Comparison of ENCODE assay signal across 8 cellular contexts in genomic region chr6:32664827-32665362, GRCh38. TPM values are rescaled to one million over a fixed set of nuclear protein-coding genes. Genes with fewer than 3 reads are reported as not detected.
DNase-seq lines count a peak whose midpoint lies in the region; ATAC-seq and TF ChIP-seq lines count a peak whose summit lies in the region.

No MANE protein-coding gene starts in this region.

- H2AFZ ChIP-seq in neuronal stem cell (ENCODE audit: low read length): no peak overlapping the region

- H3K36me3 ChIP-seq in GM06990 (ENCODE audit: control insufficient read depth, insufficient read depth, low read length): peaks cover 11% of the 10 kb centered on the region
- H3K36me3 ChIP-seq in neuronal stem cell (replicated peaks in 1 of 2; ENCODE audit: control insufficient read depth in 2 of 2, insufficient read depth in 2 of 2, low read length in 2 of 2): no peaks in the 10 kb centered on the region

- H3K4me3 Mint-ChIP-seq in T-helper 1 cell treated with Interleukin-12 subunit alpha and Interleukin-12 subunit beta and Interleukin-4 antibody, amounts not matched to agents 30 μg/mL and 1 μg/mL, for 36 hours: peak overlapping the region; percentile 85

- no peak overlapping the region for H3K18ac ChIP-seq in neuronal stem cell (ENCODE audit: low read length)

- H4K8ac ChIP-seq in neuronal stem cell (ENCODE audit: low read depth, low read length): no peak overlapping the region

- TF ChIP-seq CTCF in GM06990 (IDR thresholded peaks at IDR 0.05; ENCODE audit: insufficient read depth, low read length, poor library complexity, severe bottlenecking) (peak; percentile 7), coronary artery (IDR thresholded peaks at IDR 0.05) (no peak)

- peaks cover 46% of the 10 kb centered on the region for H3K27me3 Mint-ChIP-seq in T-helper 1 cell treated with Interleukin-12 subunit alpha and Interleukin-12 subunit beta and Interleukin-4 antibody, amounts not matched to agents 30 μg/mL and 1 μg/mL, for 36 hours (ENCODE audit: low read depth)

- H3K4me3 ChIP-seq in GM06990 (replicated peaks; ENCODE audit: low read depth, low read length) (peak overlapping the region; percentile 81), coronary artery (peak overlapping the region; percentile 47), neuronal stem cell (ENCODE audit: low read length in 2 of 2) (no peak overlapping the region)

- no peaks in the 10 kb centered on the region for H3K4me1 ChIP-seq in neuronal stem cell (ENCODE audit: control insufficient read depth in 2 of 2, insufficient read depth in 1 of 2, low read depth in 1 of 2, low read length in 2 of 2)

- H3K14ac ChIP-seq in neuronal stem cell (ENCODE audit: low read length): no peak overlapping the region

- ATAC-seq in GM21528 (IDR thresholded peaks at IDR 0.05; ENCODE audit: low FRiP score, unreplicated experiment) (no peak), HG02884 (IDR thresholded peaks at IDR 0.05; ENCODE audit: unreplicated experiment) (no peak)

- no peak overlapping the region for H2AK5ac ChIP-seq in neuronal stem cell (ENCODE audit: low read depth, low read length)

- no peak overlapping the region for H3K4ac ChIP-seq in neuronal stem cell (ENCODE audit: low read length)

- no peak overlapping the region for H3K9ac ChIP-seq in neuronal stem cell (ENCODE audit: low read depth, low read length, poor library complexity)

- H3K36me3 Mint-ChIP-seq in T-helper 1 cell treated with Interleukin-12 subunit alpha and Interleukin-12 subunit beta and Interleukin-4 antibody, amounts not matched to agents 30 μg/mL and 1 μg/mL, for 36 hours (ENCODE audit: low read depth): peaks cover 22% of the 10 kb centered on the region

- H4K91ac ChIP-seq in neuronal stem cell (ENCODE audit: low read depth, low read length, poor library complexity): no peak overlapping the region

- H3K23ac ChIP-seq in neuronal stem cell (ENCODE audit: low read depth, low read length, poor library complexity): no peak overlapping the region

- peak overlapping the region; percentile 85 for H3K27ac Mint-ChIP-seq in T-helper 1 cell treated with Interleukin-12 subunit alpha and Interleukin-12 subunit beta and Interleukin-4 antibody, amounts not matched to agents 30 μg/mL and 1 μg/mL, for 36 hours

- no peak overlapping the region for H2BK15ac ChIP-seq in neuronal stem cell (ENCODE audit: low read length)

- no peak overlapping the region for H2BK120ac ChIP-seq in neuronal stem cell (ENCODE audit: low read depth, low read length)

- no peaks in the 10 kb centered on the region for H3K9me3 Mint-ChIP-seq in T-helper 1 cell treated with Interleukin-12 subunit alpha and Interleukin-12 subunit beta and Interleukin-4 antibody, amounts not matched to agents 30 μg/mL and 1 μg/mL, for 36 hours

- peaks cover 48% of the 10 kb centered on the region for H3K4me1 Mint-ChIP-seq in T-helper 1 cell treated with Interleukin-12 subunit alpha and Interleukin-12 subunit beta and Interleukin-4 antibody, amounts not matched to agents 30 μg/mL and 1 μg/mL, for 36 hours (ENCODE audit: low read depth)

- H3K27me3 ChIP-seq in GM06990 (replicated peaks; ENCODE audit: control insufficient read depth, insufficient read depth, low read length) (no peaks in the 10 kb centered on the region), neuronal stem cell (ENCODE audit: control insufficient read depth in 3 of 3, insufficient read depth in 3 of 3, low read depth in 1 of 3, low read length in 3 of 3) (peaks cover 0 to 47% (median 3%) of the 10 kb centered on the region in 3 experiments)

- H2BK5ac ChIP-seq in neuronal stem cell (ENCODE audit: low read length): no peak overlapping the region

- H3K27ac ChIP-seq in coronary artery (no peak overlapping the region), neuronal stem cell (replicated peaks; ENCODE audit: low read length) (no peak overlapping the region)

- DNase-seq in GM06990 (ENCODE audit: extremely low read depth, insufficient read length) (peak; percentile 87), coronary artery (ENCODE audit: low spot score) (no peak), neuronal stem cell (ENCODE audit: low spot score) (no peak), OCI-M2 (lab: John Stamatoyannopoulos, UW; ENCODE audit: unreplicated experiment) (no peak), occipital lobe (lab: John Stamatoyannopoulos, UW) (no peak)

- no peaks in the 10 kb centered on the region for H3K9me3 ChIP-seq in neuronal stem cell (replicated peaks in 1 of 2; ENCODE audit: control insufficient read depth in 2 of 2, insufficient read depth in 1 of 2, low read depth in 1 of 2, low read length in 2 of 2)

- H2BK12ac ChIP-seq in neuronal stem cell (ENCODE audit: low read length): no peak overlapping the region

- H3K4me2 ChIP-seq in neuronal stem cell (ENCODE audit: insufficient read depth, low read length, poor library complexity, severe bottlenecking): peak overlapping the region; percentile 11

- no CpG with 5 or more reads among the region's 47 CpGs for WGBS in neuronal stem cell (ENCODE audit: extremely low coverage in 2 of 2, insufficient read length in 2 of 2, insufficient replicate concordance in 1 of 2), 2 donors

- H3K79me1 ChIP-seq in neuronal stem cell (ENCODE audit: low read depth, low read length): no peaks in the 10 kb centered on the region

RNA-seq across cellular contexts. Expression of gene HLA-DQB1, which starts 1.6 kb away (rescaled TPM):
- polyA plus RNA-seq in neuronal stem cell (2013, experiment 1 of 2): 0.63 TPM
- 0.69 TPM for polyA plus RNA-seq in neuronal stem cell (2013, experiment 2 of 2)
- 0.16 TPM for total RNA-seq in occipital lobe

RNA-seq across cellular contexts. Expression of gene HLA-DQA1, which starts 27.7 kb away (rescaled TPM):
- 0.01 TPM for polyA plus RNA-seq in neuronal stem cell (2013, experiment 1 of 2)
- polyA plus RNA-seq in neuronal stem cell (2013, experiment 2 of 2): not detected
- total RNA-seq in occipital lobe: 0.16 TPM

Comparison
In these comparisons a context has a peak if more than half of its experiments do, and no peak if none do; other contexts are left out.
1. H3K4me3 ChIP-seq: peak in GM06990 (single experiment) and coronary artery (single experiment); none in neuronal stem cell (0 of 2).